10 cellular contexts compared by ENCODE assay signal in the genomic region with DNA sequence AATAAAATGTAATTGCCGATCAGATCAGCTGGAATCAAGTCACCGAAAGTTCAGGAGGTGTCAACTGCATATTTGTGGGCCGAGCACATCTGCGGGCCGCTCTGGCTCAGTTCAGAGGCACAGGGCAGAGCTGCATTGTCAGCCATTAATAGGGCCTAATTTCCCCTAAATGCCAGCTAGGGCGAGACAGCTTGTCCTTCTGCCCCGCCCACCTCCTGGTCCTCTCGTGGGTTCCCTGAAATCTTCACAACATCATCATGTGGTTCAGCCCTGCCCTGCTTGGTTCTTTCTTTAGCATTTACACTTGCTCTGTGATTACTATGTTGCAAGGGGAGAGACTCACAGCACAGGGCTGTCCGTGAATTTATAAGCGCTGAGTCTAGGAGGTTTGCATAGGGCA.
A peak's percentile ranks its signal among the peaks of the same experiment; 100 is the strongest.
DNase-seq lines count a peak whose midpoint lies in the region; ATAC-seq, FAIRE-seq and TF ChIP-seq lines count a peak whose summit lies in the region.
"Had no signal": no experiment of that assay in that cellular context is flagged by ENCODE, and none has a peak within 500 bp of the region (broad histone marks: within the 10 kb centered on the region; RNA-seq: fewer than 3 reads in every experiment).

No MANE protein-coding gene starts in this region.

- H3K27ac ChIP-seq in mammary epithelial cell (ENCODE audit: insufficient read depth, low read depth, low read length) = no peak overlapping the region

- CTCF ChIA-PET in MCF 10A (lab: Yijun Ruan, JAX) (no interaction called here), mammary epithelial cell (lab: Charles Lee; ENCODE audit: low non-redundant PET) (no interaction called here)

- H3K27me3 Mint-ChIP-seq in MCF 10A (ENCODE audit: insufficient read depth, unreplicated experiment) = no peaks in the 10 kb centered on the region
- H3K27me3 Mint-ChIP-seq in effector memory CD8-positive, alpha-beta T cell = no peaks in the 10 kb centered on the region

- in situ Hi-C loops in mammary epithelial cell (cut with MboI; ENCODE audit: low sequenced_read_pairs in 2 of 2) = no loop called here

- no peak overlapping the region for H3K4me3 Mint-ChIP-seq in MCF 10A (ENCODE audit: unreplicated experiment)
- no peak overlapping the region for H3K4me3 Mint-ChIP-seq in effector memory CD8-positive, alpha-beta T cell

- H4K20me1 ChIP-seq in mammary epithelial cell (ENCODE audit: insufficient read depth, low read length) = no peaks in the 10 kb centered on the region

- H3K9me3 Mint-ChIP-seq in MCF 10A (ENCODE audit: unreplicated experiment) = no peaks in the 10 kb centered on the region
- no peaks in the 10 kb centered on the region for H3K9me3 Mint-ChIP-seq in effector memory CD8-positive, alpha-beta T cell

- BruUV-seq in MCF 10A (replicated peaks; lab: Mats Ljungman, UMichigan) (no TSS peak), mammary epithelial cell (replicated peaks; lab: Mats Ljungman, UMichigan) (no TSS peak)

- TF ChIP-seq CTCF in MCF 10A (IDR thresholded peaks at IDR 0.05; ENCODE audit: unreplicated experiment) = no peak
- TF ChIP-seq CTCF in mammary epithelial cell (conservative IDR thresholded peaks at IDR 0.05 in 1 of 2, IDR thresholded peaks at IDR 0.05 in 1 of 2; ENCODE audit: extremely low read depth in 1 of 2, insufficient read depth in 1 of 2, low read depth in 1 of 2, low read length in 2 of 2) = no peak
- no peak for TF ChIP-seq CTCF in omental fat pad (IDR thresholded peaks at IDR 0.05)

- no peak overlapping the region for H3K4me2 ChIP-seq in mammary epithelial cell (ENCODE audit: insufficient read depth, low read depth, low read length)

- peaks cover 48% of the 10 kb centered on the region for H3K4me1 ChIP-seq in mammary epithelial cell (ENCODE audit: insufficient read depth, low read length)
- H3K4me1 ChIP-seq: Caco-2 had no signal

- no peak overlapping the region for H2AFZ ChIP-seq in mammary epithelial cell (ENCODE audit: low read depth, low read length)

- H3K27ac Mint-ChIP-seq in MCF 10A (ENCODE audit: low read depth, unreplicated experiment) = peak overlapping the region; percentile 65
- H3K27ac Mint-ChIP-seq in effector memory CD8-positive, alpha-beta T cell = peak overlapping the region; percentile 6 to 87

- H3K36me3 ChIP-seq in mammary epithelial cell (ENCODE audit: insufficient read depth, low read length) = no peaks in the 10 kb centered on the region

- dilution Hi-C loops in mammary epithelial cell (cut with HindIII; ENCODE audit: low sequenced_read_pairs) = no loop called here

- peaks cover 5% of the 10 kb centered on the region for H3K36me3 Mint-ChIP-seq in MCF 10A (ENCODE audit: insufficient read depth, unreplicated experiment)
- H3K36me3 Mint-ChIP-seq in effector memory CD8-positive, alpha-beta T cell (ENCODE audit: insufficient read depth) = peaks cover 7% of the 10 kb centered on the region

- H3K79me2 ChIP-seq in mammary epithelial cell (ENCODE audit: insufficient read depth, low read length) = peaks cover 16% of the 10 kb centered on the region

- FAIRE-seq in HTR-8/SVneo (lab: Jason Lieb, UNC) = no peak

- peaks cover 30% of the 10 kb centered on the region for H3K4me1 Mint-ChIP-seq in MCF 10A (ENCODE audit: insufficient read depth, unreplicated experiment)
- peaks cover 53 to 76% of the 10 kb centered on the region in 2 donors for H3K4me1 Mint-ChIP-seq in effector memory CD8-positive, alpha-beta T cell (ENCODE audit: low read depth in 2 of 2)

- H3K27me3 ChIP-seq in mammary epithelial cell (ENCODE audit: insufficient read depth, low read length) = no peaks in the 10 kb centered on the region

- H3K4me3 ChIP-seq in mammary epithelial cell (replicated peaks in 1 of 3; ENCODE audit: insufficient read depth in 1 of 3, low read depth in 2 of 3, low read length in 3 of 3) = no peak overlapping the region

- POLR2A ChIA-PET in MCF 10A (lab: Yijun Ruan, JAX) = no interaction called here

- 46% methylated on average over 7 of the region's 10 CpGs for WGBS in mammary epithelial cell (ENCODE audit: low coverage, missing lambda C conversion rate)

- intact Hi-C loops in MCF 10A (cut with micrococcal nuclease) (no loop called here), mammary epithelial cell (cut with micrococcal nuclease) (loop anchor here (10.0 kb wide), 1 partner anchor 499 kb away; a partner anchor contains a TSS)

- no peak for ATAC-seq in effector memory CD8-positive, alpha-beta T cell (replicated peaks)
- no peak for ATAC-seq in omental fat pad (ENCODE audit: low FRiP score)

- H3K9ac ChIP-seq in mammary epithelial cell (ENCODE audit: insufficient read depth, low read length) = no peak overlapping the region

- DNase-seq in MCF 10A (ENCODE audit: unreplicated experiment) (no peak), mammary epithelial cell (no peak), mucosa of gallbladder (ENCODE audit: low spot score) (peak; percentile 42), HTR-8/SVneo (ENCODE audit: insufficient read length, low spot score) (no peak), omental fat pad (ENCODE audit: low spot score) (no peak), glomerular visceral epithelial cell (ENCODE audit: extremely low spot score) (no peak), NCI-H345 treated with DMSO at 0.1 percent for 48 hours (lab: John Stamatoyannopoulos, UW; ENCODE audit: unreplicated experiment) (no peak)
- DNase-seq in effector memory CD8-positive, alpha-beta T cell = no peak
- DNase-seq: activated CD4-positive, alpha-beta T cell treated with anti-CD3 and anti-CD28 coated beads for 4 hours; Caco-2 had no signal

- H3K9me3 ChIP-seq in mammary epithelial cell (replicated peaks; ENCODE audit: insufficient read depth, low read length) = no peaks in the 10 kb centered on the region
- H3K9me3 ChIP-seq: Caco-2 had no signal
